ENCODE assay signal across 10 cellular contexts in genomic region chr6:11712760-11713159, GRCh38.
DNase-seq lines count a peak whose midpoint lies in the region; ATAC-seq and TF ChIP-seq lines count a peak whose summit lies in the region.
"Had no signal": no experiment of that assay in that cellular context is flagged by ENCODE, and none has a peak within 500 bp of the region (broad histone marks: within the 10 kb centered on the region; RNA-seq: fewer than 3 reads in every experiment).

No MANE protein-coding gene starts in this region.

- H3K27ac ChIP-seq in mammary epithelial cell (ENCODE audit: insufficient read depth, low read depth, low read length) = no peak overlapping the region
- H3K27ac ChIP-seq in psoas muscle = peak overlapping the region; percentile 81
- no peak overlapping the region for H3K27ac ChIP-seq in ascending aorta
- H3K27ac ChIP-seq: upper lobe of left lung had no signal

- no peak overlapping the region for H3K9ac ChIP-seq in mammary epithelial cell (ENCODE audit: insufficient read depth, low read length)

- no peaks in the 10 kb centered on the region for H3K79me2 ChIP-seq in mammary epithelial cell (ENCODE audit: insufficient read depth, low read length)

- H3K27me3 ChIP-seq in mammary epithelial cell (ENCODE audit: insufficient read depth, low read length) (no peaks in the 10 kb centered on the region), psoas muscle (ENCODE audit: insufficient read depth in 3 of 3, low read length in 2 of 3) (no peaks in the 10 kb centered on the region), ascending aorta (no peaks in the 10 kb centered on the region)
- H3K27me3 ChIP-seq: upper lobe of left lung had no signal

- no peaks in the 10 kb centered on the region for H3K4me1 ChIP-seq in mammary epithelial cell (ENCODE audit: insufficient read depth, low read length)
- H3K4me1 ChIP-seq in psoas muscle = peaks cover 11% of the 10 kb centered on the region
- H3K4me1 ChIP-seq in ascending aorta = peaks cover 0 to 4% of the 10 kb centered on the region in 2 donors

- 70% methylated on average over 6 of the region's 6 CpGs for WGBS in mammary epithelial cell (ENCODE audit: low coverage, missing lambda C conversion rate)
- 27 to 36% (median 34%) methylated on average over 6 of the region's 6 CpGs for WGBS in psoas muscle, 3 donors

- BruUV-seq in mammary epithelial cell (replicated peaks; lab: Mats Ljungman, UMichigan) = no TSS peak

- dilution Hi-C loops in mammary epithelial cell (cut with HindIII; ENCODE audit: low sequenced_read_pairs) = no loop called here

- no peaks in the 10 kb centered on the region for H3K36me3 ChIP-seq in mammary epithelial cell (ENCODE audit: insufficient read depth, low read length)
- no peaks in the 10 kb centered on the region for H3K36me3 ChIP-seq in psoas muscle (ENCODE audit: insufficient read depth in 1 of 2, low read depth in 1 of 2)
- no peaks in the 10 kb centered on the region for H3K36me3 ChIP-seq in ascending aorta
- H3K36me3 ChIP-seq: upper lobe of left lung had no signal

- no peaks in the 10 kb centered on the region for H4K20me1 ChIP-seq in mammary epithelial cell (ENCODE audit: insufficient read depth, low read length)

- no peak for TF ChIP-seq POLR2A in NB4 (IDR thresholded peaks at IDR 0.05; ENCODE audit: extremely low read depth, insufficient read length)

- no peak overlapping the region for H2AFZ ChIP-seq in mammary epithelial cell (ENCODE audit: low read depth, low read length)

- H3K9me3 ChIP-seq in mammary epithelial cell (replicated peaks; ENCODE audit: insufficient read depth, low read length) (no peaks in the 10 kb centered on the region), psoas muscle (no peaks in the 10 kb centered on the region), ascending aorta (no peaks in the 10 kb centered on the region)
- H3K9me3 ChIP-seq: upper lobe of left lung had no signal

- intact Hi-C loops in mammary epithelial cell (cut with micrococcal nuclease) (no loop called here), psoas muscle (cut with DNase I) (no loop called here), ascending aorta (cut with DNase I) (no loop called here)

- CTCF ChIA-PET in mammary epithelial cell (lab: Charles Lee; ENCODE audit: low non-redundant PET) = no interaction called here

- ATAC-seq in psoas muscle = peak; percentile 92 to 96 (median 94)

- TF ChIP-seq CTCF in GM10266 (IDR thresholded peaks at IDR 0.05; ENCODE audit: control insufficient read depth, insufficient read depth, low read depth, missing control alignments) (no peak), NB4 (IDR thresholded peaks at IDR 0.05; ENCODE audit: low read depth, low read length) (no peak), mammary epithelial cell (conservative IDR thresholded peaks at IDR 0.05 in 1 of 2, IDR thresholded peaks at IDR 0.05 in 1 of 2; ENCODE audit: extremely low read depth in 1 of 2, insufficient read depth in 1 of 2, low read depth in 1 of 2, low read length in 2 of 2) (no peak), psoas muscle (IDR thresholded peaks at IDR 0.05) (no peak), ascending aorta (IDR thresholded peaks at IDR 0.05) (no peak)

- H3K4me3 ChIP-seq in NB4 (ENCODE audit: low read depth, low read length) (no peak overlapping the region), mammary epithelial cell (replicated peaks in 1 of 3; ENCODE audit: insufficient read depth in 1 of 3, low read depth in 2 of 3, low read length in 3 of 3) (no peak overlapping the region), psoas muscle (no peak overlapping the region), ascending aorta (no peak overlapping the region)
- H3K4me3 ChIP-seq: upper lobe of left lung had no signal

- in situ Hi-C loops in mammary epithelial cell (cut with MboI; ENCODE audit: low sequenced_read_pairs in 2 of 2) = no loop called here

- H3K4me2 ChIP-seq in mammary epithelial cell (ENCODE audit: insufficient read depth, low read depth, low read length) = no peak overlapping the region

- DNase-seq in GM10266 (ENCODE audit: extremely low spot score) = peak; percentile 36
- DNase-seq in NB4 (ENCODE audit: low read depth) = peak; percentile 89
- DNase-seq in mammary epithelial cell = peak; percentile 80
- DNase-seq in psoas muscle = peak; percentile 44 to 57
- DNase-seq in NCI-H146 treated with DMSO at 0.1 percent for 48 hours (lab: John Stamatoyannopoulos, UW; ENCODE audit: unreplicated experiment) = no peak
- no peak for DNase-seq in NCI-H526 treated with DMSO at 0.1 percent for 48 hours (lab: John Stamatoyannopoulos, UW)
- DNase-seq in NCI-H128 (lab: John Stamatoyannopoulos, UW; ENCODE audit: unreplicated experiment) = no peak
- DNase-seq in ascending aorta (ENCODE audit: low spot score in 2 of 2) = no peak
- DNase-seq: NCI-H345 had no signal

Comparison
In these comparisons a context has a peak if more than half of its experiments do, and no peak if none do; other contexts are left out.
1. DNase-seq: peak in GM10266 (single experiment), NB4 (single experiment), mammary epithelial cell (single experiment) and psoas muscle (2 of 2); none in NCI-H146 treated with DMSO at 0.1 percent for 48 hours (single experiment), NCI-H526 treated with DMSO at 0.1 percent for 48 hours (single experiment), NCI-H128 (single experiment) and ascending aorta (0 of 2).